Comparison of ENCODE assay signal across 15 cellular contexts in the genomic region with DNA sequence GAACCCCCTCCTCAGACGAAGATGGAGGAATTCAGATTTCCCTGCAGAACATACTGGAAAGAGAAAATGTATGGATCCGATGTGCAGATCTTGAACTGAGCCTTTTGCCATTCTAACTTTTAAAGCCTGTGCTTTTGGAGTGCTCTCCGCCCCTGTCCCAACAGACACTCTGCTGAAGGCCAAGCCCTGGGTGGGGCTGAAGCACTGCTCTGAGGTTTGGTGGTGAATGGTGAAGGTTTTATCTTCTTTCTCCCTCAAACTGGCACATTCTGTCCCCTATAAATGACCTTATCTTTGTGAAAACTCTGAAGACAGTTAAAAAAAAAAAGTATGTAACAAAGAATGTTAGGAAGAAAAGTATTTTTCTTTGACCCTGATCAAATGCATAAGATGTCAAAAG.
"Had no signal": no experiment of that assay in that cellular context is flagged by ENCODE, and none has a peak within 500 bp of the region (broad histone marks: within the 10 kb centered on the region; RNA-seq: fewer than 3 reads in every experiment).

No MANE protein-coding gene starts in this region.

- H3K4me3 ChIP-seq: ascending aorta, cardiac muscle cell, esophagus squamous epithelium, SJSA1 had no signal

- H3K9me3 ChIP-seq: ascending aorta, esophagus squamous epithelium, SJSA1 had no signal

- DNase-seq: activated B cell treated with CpG ODN at 0.5 μM for 24 hours; activated CD4-positive, alpha-beta T cell treated with anti-CD3 and anti-CD28 coated beads for 48 hours; activated CD8-positive, alpha-beta memory T cell treated with anti-CD3 and anti-CD28 coated beads for 24 hours; activated naive CD4-positive, alpha-beta T cell treated with Interleukin-2 at 50 U/mL for 16 hours; activated naive CD8-positive, alpha-beta T cell treated with anti-CD3 and anti-CD28 coated beads, Interleukin-2, amount 50 U/mL, for 24 hours; esophagus squamous epithelium; left cardiac atrium; mammary epithelial cell; naive thymus-derived CD8-positive, alpha-beta T cell; T-helper 2 cell had no signal

- H3K27me3 ChIP-seq: ascending aorta, cardiac muscle cell, esophagus squamous epithelium had no signal

- H3K4me1 ChIP-seq: SJSA1 had no signal

- H2AFZ ChIP-seq: parathyroid adenoma had no signal

- H3K36me3 ChIP-seq: ascending aorta, esophagus squamous epithelium, SJSA1 had no signal

- ATAC-seq: activated naive CD8-positive, alpha-beta T cell treated with anti-CD3 and anti-CD28 coated beads, Interleukin-2, amount 50 U/mL, for 24 hours; left cardiac atrium; naive thymus-derived CD8-positive, alpha-beta T cell; stimulated activated effector memory CD8-positive, alpha-beta T cell treated with anti-CD3 and anti-CD28 coated beads, Interleukin-12 subunit alpha, Interleukin-12 subunit beta, amount 100 ng/mL, for 72 hours had no signal

- H3K79me2 ChIP-seq: parathyroid adenoma had no signal

- H3K27ac ChIP-seq: ascending aorta, esophagus squamous epithelium, parathyroid adenoma, SJSA1 had no signal

- H3K9ac ChIP-seq: parathyroid adenoma had no signal
